Comparison of ENCODE assay signal across 10 cellular contexts in genomic region chr12:67434653-67435375, GRCh38.
DNase-seq lines count a peak whose midpoint lies in the region; ATAC-seq, FAIRE-seq and TF ChIP-seq lines count a peak whose summit lies in the region.
"Had no signal": no experiment of that assay in that cellular context is flagged by ENCODE, and none has a peak within 500 bp of the region (broad histone marks: within the 10 kb centered on the region; RNA-seq: fewer than 3 reads in every experiment).

No MANE protein-coding gene starts in this region.

- TF ChIP-seq POLR2A in H54 (IDR thresholded peaks at IDR 0.05; ENCODE audit: low read depth, low read length), result no peak

- peaks cover 41% of the 10 kb centered on the region for H3K4me1 ChIP-seq in left ventricle myocardium inferior

- ATAC-seq in activated T-helper 17 cell treated with anti-CD3 and anti-CD28 coated beads, Interleukin-2, amount 50 U/mL, for 72 hours (replicated peaks), result peak; percentile 59
- ATAC-seq in stimulated activated memory B cell treated with anti-CD40 and anti-IgM and Interleukin-4, amounts not matched to agents 10 μg/mL and 1 μg/mL and 100 μg/mL, for 72 hours, result peak; percentile 39
- ATAC-seq in GM19035 (IDR thresholded peaks at IDR 0.05; ENCODE audit: unreplicated experiment) (no peak), HG03378 (IDR thresholded peaks at IDR 0.05; ENCODE audit: unreplicated experiment) (no peak)

- no peaks in the 10 kb centered on the region for H3K36me3 Mint-ChIP-seq in activated T-helper 17 cell treated with anti-CD3 and anti-CD28 coated beads, Interleukin-2, amount 50 U/mL, for 72 hours (ENCODE audit: low read depth)
- H3K36me3 Mint-ChIP-seq in stimulated activated memory B cell treated with anti-CD40 and anti-IgM and Interleukin-4, amounts not matched to agents 10 μg/mL and 1 μg/mL and 100 μg/mL, for 72 hours, result no peaks in the 10 kb centered on the region

- no peaks in the 10 kb centered on the region for H3K9me3 Mint-ChIP-seq in activated T-helper 17 cell treated with anti-CD3 and anti-CD28 coated beads, Interleukin-2, amount 50 U/mL, for 72 hours
- peaks cover 4% of the 10 kb centered on the region for H3K9me3 Mint-ChIP-seq in stimulated activated memory B cell treated with anti-CD40 and anti-IgM and Interleukin-4, amounts not matched to agents 10 μg/mL and 1 μg/mL and 100 μg/mL, for 72 hours
- H3K9me3 Mint-ChIP-seq: activated CD4-positive, alpha-beta memory T cell treated with anti-CD3 and anti-CD28 coated beads, Interleukin-2, amount 10 ng/mL, durations not matched to agents 7 days and 5 days had no signal

- no peak overlapping the region for H3K4me3 Mint-ChIP-seq in activated T-helper 17 cell treated with anti-CD3 and anti-CD28 coated beads, Interleukin-2, amount 50 U/mL, for 72 hours
- no peak overlapping the region for H3K4me3 Mint-ChIP-seq in stimulated activated memory B cell treated with anti-CD40 and anti-IgM and Interleukin-4, amounts not matched to agents 10 μg/mL and 1 μg/mL and 100 μg/mL, for 72 hours
- H3K4me3 Mint-ChIP-seq: activated CD4-positive, alpha-beta memory T cell treated with anti-CD3 and anti-CD28 coated beads, Interleukin-2, amount 10 ng/mL, durations not matched to agents 7 days and 5 days had no signal

- peak; percentile 33 for DNase-seq in H54 (ENCODE audit: insufficient read length, low spot score)
- DNase-seq in left ventricle myocardium inferior, result no peak
- no peak for DNase-seq in NOMO-1 treated with DMSO at 0.1 percent for 48 hours (lab: John Stamatoyannopoulos, UW; ENCODE audit: unreplicated experiment)
- DNase-seq in D341Med (ENCODE audit: low spot score), result no peak
- DNase-seq: activated CD4-positive, alpha-beta memory T cell treated with anti-CD3 and anti-CD28 coated beads, Interleukin-2, amount 10 ng/mL, durations not matched to agents 7 days and 5 days; NCI-H2107 had no signal

- intact Hi-C loops in left ventricle myocardium inferior (cut with micrococcal nuclease), result no loop called here

- no peaks in the 10 kb centered on the region for H3K36me3 ChIP-seq in left ventricle myocardium inferior

- no peak overlapping the region for H3K27ac Mint-ChIP-seq in activated T-helper 17 cell treated with anti-CD3 and anti-CD28 coated beads, Interleukin-2, amount 50 U/mL, for 72 hours
- peak overlapping the region; percentile 14 for H3K27ac Mint-ChIP-seq in stimulated activated memory B cell treated with anti-CD40 and anti-IgM and Interleukin-4, amounts not matched to agents 10 μg/mL and 1 μg/mL and 100 μg/mL, for 72 hours
- H3K27ac Mint-ChIP-seq: activated CD4-positive, alpha-beta memory T cell treated with anti-CD3 and anti-CD28 coated beads, Interleukin-2, amount 10 ng/mL, durations not matched to agents 7 days and 5 days had no signal

- no peaks in the 10 kb centered on the region for H3K27me3 Mint-ChIP-seq in activated T-helper 17 cell treated with anti-CD3 and anti-CD28 coated beads, Interleukin-2, amount 50 U/mL, for 72 hours
- H3K27me3 Mint-ChIP-seq in stimulated activated memory B cell treated with anti-CD40 and anti-IgM and Interleukin-4, amounts not matched to agents 10 μg/mL and 1 μg/mL and 100 μg/mL, for 72 hours, result no peaks in the 10 kb centered on the region
- H3K27me3 Mint-ChIP-seq: activated CD4-positive, alpha-beta memory T cell treated with anti-CD3 and anti-CD28 coated beads, Interleukin-2, amount 10 ng/mL, durations not matched to agents 7 days and 5 days had no signal

- peak overlapping the region; percentile 75 for H3K27ac ChIP-seq in left ventricle myocardium inferior (replicated peaks)

- H3K4me3 ChIP-seq in left ventricle myocardium inferior, result no peak overlapping the region

- H3K9me3 ChIP-seq in left ventricle myocardium inferior (replicated peaks), result no peaks in the 10 kb centered on the region

- no peaks in the 10 kb centered on the region for H3K27me3 ChIP-seq in left ventricle myocardium inferior (ENCODE audit: low read depth)

- no peak for TF ChIP-seq CTCF in left ventricle myocardium inferior (IDR thresholded peaks at IDR 0.05; ENCODE audit: borderline replicate concordance)

- H3K4me1 Mint-ChIP-seq in activated T-helper 17 cell treated with anti-CD3 and anti-CD28 coated beads, Interleukin-2, amount 50 U/mL, for 72 hours, result no peaks in the 10 kb centered on the region
- peaks cover 9% of the 10 kb centered on the region for H3K4me1 Mint-ChIP-seq in stimulated activated memory B cell treated with anti-CD40 and anti-IgM and Interleukin-4, amounts not matched to agents 10 μg/mL and 1 μg/mL and 100 μg/mL, for 72 hours
- H3K4me1 Mint-ChIP-seq: activated CD4-positive, alpha-beta memory T cell treated with anti-CD3 and anti-CD28 coated beads, Interleukin-2, amount 10 ng/mL, durations not matched to agents 7 days and 5 days had no signal

- peak; percentile 20 for FAIRE-seq in H54 (lab: Jason Lieb, UNC)

Comparison
In these comparisons a context has a peak if more than half of its experiments do, and no peak if none do; other contexts are left out.
1. ATAC-seq: peak in activated T-helper 17 cell treated with anti-CD3 and anti-CD28 coated beads, Interleukin-2, amount 50 U/mL, for 72 hours (single experiment) and stimulated activated memory B cell treated with anti-CD40 and anti-IgM and Interleukin-4, amounts not matched to agents 10 μg/mL and 1 μg/mL and 100 μg/mL, for 72 hours (single experiment); none in GM19035 (single experiment) and HG03378 (single experiment).